17 cellular contexts compared by ENCODE assay signal in the genomic region with DNA sequence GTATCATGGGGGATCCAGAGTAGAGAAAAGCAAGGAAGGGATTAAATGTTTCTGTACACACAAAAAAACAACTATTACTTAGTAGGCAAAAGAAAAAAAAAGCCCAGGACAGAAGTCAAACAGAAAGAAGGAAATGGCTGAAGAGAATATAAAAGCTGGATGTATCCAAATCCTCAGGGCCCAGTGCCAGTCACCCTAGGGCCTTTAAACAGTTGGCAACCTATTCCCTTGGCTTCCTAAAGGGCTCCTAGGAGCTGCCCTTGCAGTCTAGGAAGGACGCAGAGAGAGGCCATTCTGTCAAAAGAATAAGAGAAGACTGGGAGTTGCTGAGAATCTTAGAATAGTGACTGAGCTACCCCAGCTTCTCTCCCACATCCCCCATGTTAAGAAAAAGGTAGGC. TPM values are rescaled to one million over a fixed set of nuclear protein-coding genes. Genes with fewer than 3 reads are reported as not detected.
DNase-seq lines count a peak whose midpoint lies in the region; ATAC-seq, FAIRE-seq and TF ChIP-seq lines count a peak whose summit lies in the region.
"Had no signal": no experiment of that assay in that cellular context is flagged by ENCODE, and none has a peak within 500 bp of the region (broad histone marks: within the 10 kb centered on the region; RNA-seq: fewer than 3 reads in every experiment).

No MANE protein-coding gene starts in this region.

- POLR2A ChIA-PET in naive thymus-derived CD4-positive, alpha-beta T cell (lab: Charles Lee): interaction anchor here (0.7 to 1.4 kb wide), 5 partner anchors 11 to 210 kb away, joined by 3 to 5 read pairs (median 4); partner anchors contain the start of gene UFC1

- H3K9ac ChIP-seq in stomach smooth muscle (ENCODE audit: low read length in 2 of 2): peak overlapping the region in 1 of 2 donors; percentile 35

- no peak for FAIRE-seq in GM12892 (lab: Jason Lieb, UNC)
- FAIRE-seq: G401.6, pancreas had no signal

- peaks cover 11 to 13% of the 10 kb centered on the region in 2 donors for H3K4me1 ChIP-seq in naive thymus-derived CD4-positive, alpha-beta T cell (ENCODE audit: control insufficient read depth in 2 of 2, insufficient read depth in 2 of 2, low read length in 2 of 2)
- H3K4me1 ChIP-seq in stomach smooth muscle (ENCODE audit: control insufficient read depth, insufficient read depth, low read length): peaks cover 29% of the 10 kb centered on the region

- H3K36me3 ChIP-seq in naive thymus-derived CD4-positive, alpha-beta T cell (ENCODE audit: control insufficient read depth in 2 of 3, insufficient read depth in 3 of 3, low read length in 3 of 3): peaks cover 0 to 71% (median 31%) of the 10 kb centered on the region in 3 experiments
- H3K36me3 ChIP-seq in stomach smooth muscle (ENCODE audit: control insufficient read depth in 2 of 2, insufficient read depth in 2 of 2, low read length in 2 of 2): peaks cover 47 to 51% of the 10 kb centered on the region in 2 donors

- no peaks in the 10 kb centered on the region for H3K27me3 Mint-ChIP-seq in activated naive CD4-positive, alpha-beta T cell treated with anti-CD3 and anti-CD28 coated beads, Interleukin-2, amount 50 U/mL, for 24 hours
- H3K27me3 Mint-ChIP-seq in activated naive CD8-positive, alpha-beta T cell: no peaks in the 10 kb centered on the region
- H3K27me3 Mint-ChIP-seq in naive thymus-derived CD4-positive, alpha-beta T cell: no peaks in the 10 kb centered on the region

- no peak for ATAC-seq in naive thymus-derived CD4-positive, alpha-beta T cell
- ATAC-seq: pancreas had no signal

- in situ Hi-C loops in KBM-7 (cut with MboI; ENCODE audit: low pct_unique_long_range_greater_than_20kb, low sequenced_read_pairs): no loop called here

- no peak overlapping the region for H3K4me3 Mint-ChIP-seq in activated naive CD4-positive, alpha-beta T cell treated with anti-CD3 and anti-CD28 coated beads, Interleukin-2, amount 50 U/mL, for 24 hours
- H3K4me3 Mint-ChIP-seq in activated naive CD8-positive, alpha-beta T cell: no peak overlapping the region
- peak overlapping the region in 2 of 10 donors; percentile 45 to 59 for H3K4me3 Mint-ChIP-seq in naive thymus-derived CD4-positive, alpha-beta T cell

- DNase-seq in activated naive CD4-positive, alpha-beta T cell treated with Interleukin-2 at 50 U/mL for 16 hours: no peak
- DNase-seq in naive thymus-derived CD4-positive, alpha-beta T cell: no peak
- DNase-seq in GM12892 (ENCODE audit: insufficient read length) (no peak), NCI-H2196 treated with DMSO at 0.1 percent for 48 hours (lab: John Stamatoyannopoulos, UW; ENCODE audit: unreplicated experiment) (no peak), KBM-7 (no peak)
- DNase-seq: activated CD4-positive, alpha-beta T cell treated with anti-CD3 and anti-CD28 coated beads, Interleukin-2, amount 50 U/mL, for 4 hours; activated effector memory CD4-positive, alpha-beta T cell treated with anti-CD3 and anti-CD28 coated beads, Interleukin-2, amount 50 U/mL, for 16 hours; caudate nucleus; KG1; mesendoderm had no signal

- H3K4me1 Mint-ChIP-seq in activated naive CD4-positive, alpha-beta T cell treated with anti-CD3 and anti-CD28 coated beads, Interleukin-2, amount 50 U/mL, for 24 hours: peaks cover 64% of the 10 kb centered on the region
- peaks cover 43% of the 10 kb centered on the region for H3K4me1 Mint-ChIP-seq in activated naive CD8-positive, alpha-beta T cell (ENCODE audit: low read depth)
- H3K4me1 Mint-ChIP-seq in naive thymus-derived CD4-positive, alpha-beta T cell: peaks cover 38 to 68% (median 53%) of the 10 kb centered on the region in 7 donors

- H3K9me3 ChIP-seq in naive thymus-derived CD4-positive, alpha-beta T cell (ENCODE audit: control insufficient read depth in 2 of 3, low read length in 3 of 3): no peaks in the 10 kb centered on the region
- no peaks in the 10 kb centered on the region for H3K9me3 ChIP-seq in stomach smooth muscle (ENCODE audit: control insufficient read depth in 2 of 2, low read length in 2 of 2)
- H3K9me3 ChIP-seq: pancreas, SJSA1, thyroid gland had no signal

- no peak overlapping the region for H3K27ac ChIP-seq in naive thymus-derived CD4-positive, alpha-beta T cell (ENCODE audit: low read depth, low read length)
- peak overlapping the region; percentile 18 for H3K27ac ChIP-seq in stomach smooth muscle (ENCODE audit: low read length)
- H3K27ac ChIP-seq: pancreas, SJSA1 had no signal

- H3K27ac Mint-ChIP-seq in activated naive CD4-positive, alpha-beta T cell treated with anti-CD3 and anti-CD28 coated beads, Interleukin-2, amount 50 U/mL, for 24 hours: peak overlapping the region; percentile 91
- peak overlapping the region; percentile 22 for H3K27ac Mint-ChIP-seq in activated naive CD8-positive, alpha-beta T cell
- peak overlapping the region in 6 of 9 donors; percentile 31 to 77 (median 62) for H3K27ac Mint-ChIP-seq in naive thymus-derived CD4-positive, alpha-beta T cell

- H3K27me3 ChIP-seq in naive thymus-derived CD4-positive, alpha-beta T cell (ENCODE audit: control insufficient read depth in 2 of 2, insufficient read depth in 2 of 2, low read length in 2 of 2): no peaks in the 10 kb centered on the region
- H3K27me3 ChIP-seq in stomach smooth muscle (ENCODE audit: control insufficient read depth in 1 of 2, insufficient read depth in 2 of 2, low read length in 2 of 2): no peaks in the 10 kb centered on the region
- H3K27me3 ChIP-seq: pancreas, SJSA1, thyroid gland had no signal

- CTCF ChIA-PET in naive thymus-derived CD4-positive, alpha-beta T cell (lab: Charles Lee): interaction anchor here (0.6 to 1.3 kb wide), 2 partner anchors 54 to 110 kb away, joined by 3 read pairs; no protein-coding TSS in a partner anchor

- no peak for TF ChIP-seq POLR2A in GM12892 (IDR thresholded peaks at IDR 0.05; ENCODE audit: low read depth, low read length)

- intact Hi-C loops in naive thymus-derived CD4-positive, alpha-beta T cell (cut with micrococcal nuclease): no loop called here

- no peaks in the 10 kb centered on the region for H3K9me3 Mint-ChIP-seq in activated naive CD4-positive, alpha-beta T cell treated with anti-CD3 and anti-CD28 coated beads, Interleukin-2, amount 50 U/mL, for 24 hours
- H3K9me3 Mint-ChIP-seq in activated naive CD8-positive, alpha-beta T cell (ENCODE audit: low read depth): no peaks in the 10 kb centered on the region
- H3K9me3 Mint-ChIP-seq in naive thymus-derived CD4-positive, alpha-beta T cell: no peaks in the 10 kb centered on the region

- peaks cover 18% of the 10 kb centered on the region for H3K36me3 Mint-ChIP-seq in activated naive CD4-positive, alpha-beta T cell treated with anti-CD3 and anti-CD28 coated beads, Interleukin-2, amount 50 U/mL, for 24 hours
- H3K36me3 Mint-ChIP-seq in activated naive CD8-positive, alpha-beta T cell: peaks cover 5% of the 10 kb centered on the region
- H3K36me3 Mint-ChIP-seq in naive thymus-derived CD4-positive, alpha-beta T cell: peaks cover 13 to 44% (median 20%) of the 10 kb centered on the region in 5 donors

- H3K4me3 ChIP-seq in naive thymus-derived CD4-positive, alpha-beta T cell (ENCODE audit: low read length): no peak overlapping the region
- H3K4me3 ChIP-seq in stomach smooth muscle (ENCODE audit: low read length in 2 of 2): no peak overlapping the region
- H3K4me3 ChIP-seq: pancreas, SJSA1, thyroid gland had no signal

RNA-seq across cellular contexts. Expression of gene B4GALT3, which starts 5.0 kb away (rescaled TPM):
- total RNA-seq in naive thymus-derived CD4-positive, alpha-beta T cell: 10 to 100 TPM; 40.5 to 83.7 (median 54.3) TPM
- polyA plus RNA-seq in naive thymus-derived CD4-positive, alpha-beta T cell: 10 to 100 TPM; 36.2 to 52.5 TPM
- polyA plus RNA-seq in GM12892 (2012; ENCODE audit: missing spikeins): 15.7 TPM

RNA-seq across cellular contexts. Expression of gene PPOX, which starts 6.1 kb away (rescaled TPM):
- 10 to 100 TPM; 39.7 to 76.2 (median 43.4) TPM for total RNA-seq in naive thymus-derived CD4-positive, alpha-beta T cell
- 10 to 100 TPM; 20.1 to 22.9 TPM for polyA plus RNA-seq in naive thymus-derived CD4-positive, alpha-beta T cell
- polyA plus RNA-seq in GM12892 (2012; ENCODE audit: missing spikeins): 22.5 TPM

RNA-seq across cellular contexts. Expression of gene USP21, which starts 13.0 kb away (rescaled TPM):
- total RNA-seq in naive thymus-derived CD4-positive, alpha-beta T cell: 10 to 100 TPM; 36.0 to 66.0 (median 38.6) TPM
- polyA plus RNA-seq in naive thymus-derived CD4-positive, alpha-beta T cell: 10 to 100 TPM; 15.2 to 35.0 TPM
- polyA plus RNA-seq in GM12892 (2012; ENCODE audit: missing spikeins): 13.5 TPM

RNA-seq across cellular contexts. Expression of gene UFC1, which starts 18.6 kb away (rescaled TPM):
- total RNA-seq in naive thymus-derived CD4-positive, alpha-beta T cell: 100 to 1,000 TPM in 2 of 5 experiments, 10 to 100 TPM in 3; 83.7 to 116 (median 98.9) TPM
- polyA plus RNA-seq in naive thymus-derived CD4-positive, alpha-beta T cell: 100 to 1,000 TPM; 129 to 132 TPM
- polyA plus RNA-seq in GM12892 (2012; ENCODE audit: missing spikeins): 124 TPM

RNA-seq across cellular contexts. Expression of gene ADAMTS4, which starts 26.5 kb away (rescaled TPM):
- total RNA-seq in naive thymus-derived CD4-positive, alpha-beta T cell: 1 to 10 TPM in 4 of 5 experiments, under 1 TPM in 1; 0.70 to 3.3 (median 1.6) TPM
- polyA plus RNA-seq in naive thymus-derived CD4-positive, alpha-beta T cell: under 1 TPM; 0.21 to 0.38 TPM
- 0.06 TPM for polyA plus RNA-seq in GM12892 (2012; ENCODE audit: missing spikeins)
- total RNA-seq: SJSA1 had no signal

Comparison
In these comparisons a context has a peak if more than half of its experiments do, and no peak if none do; other contexts are left out.
1. H3K27ac Mint-ChIP-seq: peak in every context shown above with its lines; median percentile 91 in activated naive CD4-positive, alpha-beta T cell treated with anti-CD3 and anti-CD28 coated beads, Interleukin-2, amount 50 U/mL, for 24 hours; 62 in naive thymus-derived CD4-positive, alpha-beta T cell; 22 in activated naive CD8-positive, alpha-beta T cell.